ENCODE assay signal across 1 cellular context in genomic region chr21:29072873-29073221, GRCh38.
TF ChIP-seq lines count a peak whose summit lies in the region.

No MANE protein-coding gene starts in this region.

TF ChIP-seq in WTC11, 78 proteins besides CTCF, POLR2A, EP300 and RAD21 (continued from another document):
- no peak for TF ChIP-seq E2F1 (CRISPR knock-in tag; IDR thresholded peaks at IDR 0.05)
